8 cellular contexts compared by ENCODE assay signal in the genomic region with DNA sequence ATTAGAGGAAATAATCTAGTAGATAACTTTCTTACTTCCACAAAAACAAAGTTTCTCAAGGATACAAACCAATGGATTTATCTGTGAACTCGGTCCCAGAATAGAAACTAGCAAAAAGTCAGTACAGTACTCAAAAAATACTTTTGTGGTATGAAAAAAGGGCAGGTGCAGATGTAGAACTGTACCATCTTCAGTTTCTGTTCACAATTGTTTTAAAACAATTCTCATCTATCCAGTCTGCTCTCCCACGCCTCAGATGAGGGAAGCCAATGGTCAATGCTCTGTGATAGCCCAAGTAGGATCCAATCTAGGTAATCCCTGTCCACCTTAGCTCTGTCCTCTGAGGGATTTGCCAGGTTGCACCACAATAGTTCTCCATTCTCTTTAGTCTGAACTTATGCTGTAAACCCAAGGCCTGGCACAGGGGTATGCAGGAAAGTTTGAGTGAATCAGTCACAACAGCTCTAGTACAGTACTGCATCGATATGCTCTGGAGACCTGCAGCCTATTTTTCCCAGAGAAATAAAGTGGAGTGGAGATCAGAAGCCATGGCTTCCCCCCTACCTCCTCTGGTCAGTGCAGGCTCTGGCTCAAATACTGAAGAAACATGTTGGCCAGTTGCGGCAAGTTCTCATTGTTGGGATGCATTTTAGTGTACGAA. TPM values are rescaled to one million over a fixed set of nuclear protein-coding genes. Genes with fewer than 3 reads are reported as not detected.
DNase-seq lines count a peak whose midpoint lies in the region; TF ChIP-seq lines count a peak whose summit lies in the region.

No MANE protein-coding gene starts in this region.

- H3K4me1 Mint-ChIP-seq in activated naive CD4-positive, alpha-beta T cell treated with anti-CD3 and anti-CD28 coated beads for 36 hours (ENCODE audit: low read depth), result peaks cover 29% of the 10 kb centered on the region
- H3K4me1 Mint-ChIP-seq in neural crest cell, result peaks cover 35% of the 10 kb centered on the region

- peak overlapping the region; percentile 80 for H3K27ac Mint-ChIP-seq in activated naive CD4-positive, alpha-beta T cell treated with anti-CD3 and anti-CD28 coated beads for 36 hours
- H3K27ac Mint-ChIP-seq in neural crest cell (ENCODE audit: unreplicated experiment), result peak overlapping the region; percentile 94

- H3K4me3 Mint-ChIP-seq in activated naive CD4-positive, alpha-beta T cell treated with anti-CD3 and anti-CD28 coated beads for 36 hours, result peak overlapping the region; percentile 90
- H3K4me3 Mint-ChIP-seq in neural crest cell, result peak overlapping the region; percentile 92

- no peaks in the 10 kb centered on the region; the same call in 1 of the 2 replicates for H3F3A ChIP-seq in Loucy (ENCODE audit: low read depth)

- no peak overlapping the region for H2AFZ ChIP-seq in Loucy (ENCODE audit: low read length)

- intact Hi-C loops in activated naive CD4-positive, alpha-beta T cell treated with anti-CD3 and anti-CD28 coated beads for 36 hours (cut with micrococcal nuclease), result loop anchor here (2.0 kb wide), 2 partner anchors 109 to 335 kb away; a partner anchor contains a TSS
- intact Hi-C loops in lower leg skin (cut with DNase I; ENCODE audit: low total_unique reads), result no loop called here

- H3K79me2 ChIP-seq in Loucy (ENCODE audit: insufficient read depth, low read length), result peaks cover 33% of the 10 kb centered on the region

- peaks cover 29% of the 10 kb centered on the region for H3K36me3 Mint-ChIP-seq in activated naive CD4-positive, alpha-beta T cell treated with anti-CD3 and anti-CD28 coated beads for 36 hours (ENCODE audit: low read depth)
- H3K36me3 Mint-ChIP-seq in neural crest cell (ENCODE audit: low read depth), result peaks cover 3% of the 10 kb centered on the region

- in situ Hi-C loops in ACHN (cut with HindIII; ENCODE audit: low pct_ligation_motif_present, low pct_unique_long_range_greater_than_20kb, low sequenced_read_pairs), result no loop called here

- H3K36me3 ChIP-seq in Loucy (ENCODE audit: insufficient read depth, low read length), result peaks cover 12% of the 10 kb centered on the region; the same call in 1 of the 2 replicates

- no peaks in the 10 kb centered on the region for H3K9me3 Mint-ChIP-seq in activated naive CD4-positive, alpha-beta T cell treated with anti-CD3 and anti-CD28 coated beads for 36 hours
- H3K9me3 Mint-ChIP-seq in neural crest cell, result no peaks in the 10 kb centered on the region

- CTCF ChIA-PET in activated naive CD4-positive, alpha-beta T cell treated with anti-CD3 and anti-CD28 coated beads for 36 hours (lab: Charles Lee), result interaction anchor here (0.7 kb wide), 1 partner anchor 15 kb away, joined by 4 read pairs; no protein-coding TSS in a partner anchor

- 58 to 66% methylated on average over 5 of the region's 5 CpGs for WGBS in lower leg skin, 2 donors

- no peaks in the 10 kb centered on the region for H3K27me3 ChIP-seq in Loucy (ENCODE audit: insufficient read depth, low read length, poor library complexity, severe bottlenecking)

- DNase-seq in activated naive CD4-positive, alpha-beta T cell treated with anti-CD3 and anti-CD28 coated beads for 36 hours, result peak; percentile 6
- no peak for DNase-seq in activated naive CD4-positive, alpha-beta T cell treated with anti-CD3 and anti-CD28 coated beads, Interleukin-2, amount 50 U/mL, for 16 hours
- DNase-seq in dermis blood vessel endothelial cell (peak; percentile 5), neural crest cell (ENCODE audit: low read depth, low spot score) (no peak), lower leg skin (ENCODE audit: low spot score in 2 of 2) (no peak), ACHN (no peak), NCI-H1105 treated with DMSO at 0.1 percent for 48 hours (lab: John Stamatoyannopoulos, UW) (no peak)

- H3K4me2 ChIP-seq in Loucy (ENCODE audit: low read depth, low read length, poor library complexity, severe bottlenecking), result peak overlapping the region; percentile 94

- no peaks in the 10 kb centered on the region for H3K9me2 ChIP-seq in Loucy (replicated peaks; ENCODE audit: low read depth, low read length)

- peaks cover 26% of the 10 kb centered on the region for H4K20me1 ChIP-seq in Loucy (ENCODE audit: insufficient read depth, low read length, poor library complexity, severe bottlenecking)

- TF ChIP-seq POLR2A in lower leg skin (IDR thresholded peaks at IDR 0.05), result no peak

- TF ChIP-seq CTCF in Loucy (conservative IDR thresholded peaks at IDR 0.05; ENCODE audit: low read length), result no peak
- no peak for TF ChIP-seq CTCF in neural crest cell (conservative IDR thresholded peaks at IDR 0.05)
- no peak for TF ChIP-seq CTCF in lower leg skin (IDR thresholded peaks at IDR 0.05)

- H3K27me3 Mint-ChIP-seq in activated naive CD4-positive, alpha-beta T cell treated with anti-CD3 and anti-CD28 coated beads for 36 hours (ENCODE audit: low read depth), result no peaks in the 10 kb centered on the region
- H3K27me3 Mint-ChIP-seq in neural crest cell (ENCODE audit: low read depth), result no peaks in the 10 kb centered on the region

- peak overlapping the region; percentile 88 for H3K4me3 ChIP-seq in Loucy (ENCODE audit: low read length, poor library complexity, severe bottlenecking)
- no peak overlapping the region for H3K4me3 ChIP-seq in lower leg skin (ENCODE audit: low read depth, poor library complexity, severe bottlenecking)

- peak overlapping the region; percentile 87 for H3K9ac ChIP-seq in Loucy (ENCODE audit: low read depth, low read length, poor library complexity, severe bottlenecking)

- peaks cover 38% of the 10 kb centered on the region for H3K4me1 ChIP-seq in Loucy (ENCODE audit: insufficient read depth, low read length, poor library complexity, severe bottlenecking)

- no peaks in the 10 kb centered on the region for H3K9me3 ChIP-seq in Loucy (ENCODE audit: insufficient read depth, low read depth, low read length)

RNA-seq across cellular contexts. Expression of a gene that starts 1.4 kb away (rescaled TPM):
- 1 to 10 TPM; 7.3 to 7.6 TPM for total RNA-seq in activated naive CD4-positive, alpha-beta T cell treated with anti-CD3 and anti-CD28 coated beads for 36 hours
- total RNA-seq in dermis blood vessel endothelial cell (12.8 and 14.1 TPM in 2 replicates), neural crest cell (6.4 and 8.1 TPM in 2 replicates), lower leg skin (1 to 10 TPM; 6.8 to 8.7 (median 7.1) TPM)

RNA-seq across cellular contexts. Expression of a gene that starts 22.7 kb away (rescaled TPM):
- 10 to 100 TPM; 32.4 to 44.0 TPM for total RNA-seq in activated naive CD4-positive, alpha-beta T cell treated with anti-CD3 and anti-CD28 coated beads for 36 hours
- total RNA-seq in dermis blood vessel endothelial cell, result 23.0 and 37.8 TPM in 2 replicates
- total RNA-seq in neural crest cell, result 60.7 and 62.9 TPM in 2 replicates
- 10 to 100 TPM; 22.5 to 37.0 (median 30.0) TPM for total RNA-seq in lower leg skin

RNA-seq across cellular contexts. Expression of a gene that starts 23.8 kb away (rescaled TPM):
- total RNA-seq in activated naive CD4-positive, alpha-beta T cell treated with anti-CD3 and anti-CD28 coated beads for 36 hours, result 10 to 100 TPM; 38.4 to 38.7 TPM
- total RNA-seq in dermis blood vessel endothelial cell (30.7 and 43.9 TPM in 2 replicates), neural crest cell (74.3 and 75.0 TPM in 2 replicates), lower leg skin (10 to 100 TPM; 46.9 to 61.9 (median 49.0) TPM)

RNA-seq across cellular contexts. Expression of a gene that starts 41.8 kb away (rescaled TPM):
- total RNA-seq in activated naive CD4-positive, alpha-beta T cell treated with anti-CD3 and anti-CD28 coated beads for 36 hours, result under 1 TPM; 0.10 to 0.12 TPM
- total RNA-seq in dermis blood vessel endothelial cell (1.0 and 5.4 TPM in 2 replicates), neural crest cell (2.4 TPM in 2 replicates), lower leg skin (10 to 100 TPM in 1 of 4 donors, 1 to 10 TPM in 3; 2.4 to 13.7 (median 4.3) TPM)

Comparison
In these comparisons a context has a peak if more than half of its experiments do, and no peak if none do; other contexts are left out.
1. DNase-seq: peak in activated naive CD4-positive, alpha-beta T cell treated with anti-CD3 and anti-CD28 coated beads for 36 hours (single experiment) and dermis blood vessel endothelial cell (single experiment); none in activated naive CD4-positive, alpha-beta T cell treated with anti-CD3 and anti-CD28 coated beads, Interleukin-2, amount 50 U/mL, for 16 hours (single experiment), neural crest cell (single experiment), lower leg skin (0 of 2), ACHN (single experiment) and NCI-H1105 treated with DMSO at 0.1 percent for 48 hours (single experiment).